In the genomic region with DNA sequence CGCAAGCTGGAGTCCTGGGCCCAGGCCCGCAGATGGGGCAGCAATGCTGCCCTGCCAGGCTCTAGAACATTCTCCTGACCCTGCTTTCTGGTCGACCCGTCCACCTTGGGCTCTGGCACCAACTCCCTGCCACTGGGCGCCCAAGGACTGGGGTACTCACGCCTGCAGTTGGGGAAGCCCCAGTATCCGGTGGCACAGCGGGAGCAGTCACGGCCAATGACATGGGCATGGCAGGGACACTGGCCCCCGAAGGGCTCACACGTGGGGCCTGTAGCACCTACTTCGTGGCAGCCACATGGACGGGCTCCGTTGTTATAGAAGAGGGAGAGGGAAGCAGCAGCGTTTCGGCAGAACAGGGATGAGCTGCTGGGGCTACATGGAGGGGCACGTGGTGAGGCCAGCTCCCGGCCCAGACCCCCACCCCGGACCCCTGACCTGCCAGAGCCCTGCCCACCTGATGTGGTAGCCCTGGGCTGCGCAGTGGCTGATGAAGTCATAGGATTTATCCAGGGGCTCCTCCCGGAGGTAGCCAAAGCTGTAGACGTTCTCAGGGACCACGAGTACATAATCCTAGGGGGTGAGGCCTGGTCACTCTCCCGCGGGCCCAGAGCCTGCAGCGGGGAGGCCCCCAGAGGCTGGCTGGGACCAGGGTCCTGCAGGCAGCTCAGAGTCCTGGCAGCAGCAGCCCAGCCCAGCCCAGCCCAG, we compare ENCODE assay signal across 22 cellular contexts. TPM values are rescaled to one million over a fixed set of nuclear protein-coding genes. Genes with fewer than 3 reads are reported as not detected.
DNase-seq lines count a peak whose midpoint lies in the region; ATAC-seq, FAIRE-seq and TF ChIP-seq lines count a peak whose summit lies in the region.
"Had no signal": no experiment of that assay in that cellular context is flagged by ENCODE, and none has a peak within 500 bp of the region (broad histone marks: within the 10 kb centered on the region; RNA-seq: fewer than 3 reads in every experiment).

No MANE protein-coding gene starts in this region.

- CTCF ChIA-PET in Calu3 (lab: Charles Lee): interaction anchor here (0.6 to 2.9 kb wide), 2 partner anchors 54 to 1426 kb away, joined by 8 to 14 read pairs; no protein-coding TSS in a partner anchor
- CTCF ChIA-PET in OCI-LY7 (lab: Charles Lee; ENCODE audit: unreplicated experiment): no interaction called here
- CTCF ChIA-PET in K562 (lab: Yijun Ruan, JAX; ENCODE audit: low intra/inter-chr PET ratio): no interaction called here

- TF ChIP-seq EP300 in K562 (IDR thresholded peaks at IDR 0.05; ENCODE audit: low read length): no peak
- TF ChIP-seq EP300 in sigmoid colon (IDR thresholded peaks at IDR 0.05): no peak

- DNase-seq in Calu3 (no peak), OCI-LY7 (ENCODE audit: low spot score) (no peak), K562 (ENCODE audit: extremely low read depth in 1 of 4, low spot score in 3 of 4) (no peak), urothelium cell line (ENCODE audit: low spot score) (no peak), sigmoid colon (no peak), SJCRH30 (no peak)
- DNase-seq: Caco-2; CD4-positive, CD25-positive, alpha-beta regulatory T cell; DMS 273 treated with DMSO at 0.1 percent for 48 hours; DMS79; EL; GDM1; GM23248; H7; HCEC 1CT had no signal

- WGBS in K562 (ENCODE audit: insufficient coverage, low coverage, missing lambda C conversion rate): 97% methylated on average over 22 of the region's 26 CpGs
- WGBS in sigmoid colon, 2 donors: 88 to 89% methylated on average over 26 of the region's 26 CpGs

- no peak overlapping the region for H3K9ac ChIP-seq in K562 (ENCODE audit: insufficient read depth in 1 of 2, low read depth in 2 of 2, low read length in 2 of 2)
- H3K9ac ChIP-seq: GM23248 had no signal

- H3K27me3 Mint-ChIP-seq in Calu3 (ENCODE audit: unreplicated experiment): no peaks in the 10 kb centered on the region
- H3K27me3 Mint-ChIP-seq: CD4-positive, CD25-positive, alpha-beta regulatory T cell had no signal

- peak overlapping the region; percentile 30 for H3K27ac Mint-ChIP-seq in Calu3 (ENCODE audit: unreplicated experiment)
- H3K27ac Mint-ChIP-seq: CD4-positive, CD25-positive, alpha-beta regulatory T cell; CD8-positive, alpha-beta T cell had no signal

- H3K9me3 Mint-ChIP-seq in Calu3 (ENCODE audit: low read depth, unreplicated experiment): no peaks in the 10 kb centered on the region
- H3K9me3 Mint-ChIP-seq: CD4-positive, CD25-positive, alpha-beta regulatory T cell; CD8-positive, alpha-beta T cell had no signal

- FAIRE-seq in K562 (lab: Jason Lieb, UNC): no peak
- peak; percentile 35 for FAIRE-seq in urothelium cell line (lab: Jason Lieb, UNC)
- FAIRE-seq: D721Med, GM12878, GM19239, H1 had no signal

- intact Hi-C loops in Calu3 (cut with micrococcal nuclease; ENCODE audit: unreplicated experiment): no loop called here
- intact Hi-C loops in OCI-LY7 (cut with micrococcal nuclease; ENCODE audit: unreplicated experiment): no loop called here
- intact Hi-C loops in K562 (cut with micrococcal nuclease): no loop called here
- intact Hi-C loops in sigmoid colon (cut with DNase I): no loop called here

- H3K36me3 ChIP-seq in OCI-LY7 (ENCODE audit: insufficient read depth, low read length) (peaks cover 62% of the 10 kb centered on the region), K562 (ENCODE audit: control insufficient read depth, insufficient read depth, low read length) (peaks cover 96% of the 10 kb centered on the region; the same call in 2 of the 3 replicates), sigmoid colon (peaks cover 77 to 100% (median 92%) of the 10 kb centered on the region in 4 donors), SJCRH30 (peaks cover 66% of the 10 kb centered on the region)

- no peak overlapping the region for H3K4me3 Mint-ChIP-seq in Calu3 (ENCODE audit: low read depth, unreplicated experiment)
- H3K4me3 Mint-ChIP-seq: CD4-positive, CD25-positive, alpha-beta regulatory T cell; CD8-positive, alpha-beta T cell had no signal

- TF ChIP-seq POLR2A in K562 (conservative IDR thresholded peaks at IDR 0.05): no peak
- TF ChIP-seq POLR2A in sigmoid colon (IDR thresholded peaks at IDR 0.05): no peak

- H3K4me2 ChIP-seq in OCI-LY7 (ENCODE audit: low read length) (no peak overlapping the region), K562 (ENCODE audit: insufficient read depth, low read length) (no peak overlapping the region)

- TF ChIP-seq CTCF in Calu3 (IDR thresholded peaks at IDR 0.05; ENCODE audit: unreplicated experiment): no peak
- no peak for TF ChIP-seq CTCF in OCI-LY7 (conservative IDR thresholded peaks at IDR 0.05; ENCODE audit: low read length)
- TF ChIP-seq CTCF in K562 (IDR thresholded peaks at IDR 0.05 in 2 of 3, conservative IDR thresholded peaks at IDR 0.05 in 1 of 3; ENCODE audit: insufficient read depth in 2 of 3, low read depth in 1 of 3, low read length in 3 of 3): no peak
- TF ChIP-seq CTCF in sigmoid colon (IDR thresholded peaks at IDR 0.05): no peak

- peaks cover 7% of the 10 kb centered on the region for H3K4me1 ChIP-seq in OCI-LY7 (ENCODE audit: insufficient read depth, low read length, poor library complexity, severe bottlenecking)
- peaks cover 0 to 10% of the 10 kb centered on the region in 2 experiments; a peak in 1 of 5 replicates for H3K4me1 ChIP-seq in K562 (replicated peaks in 1 of 2; ENCODE audit: control insufficient read depth in 2 of 2, insufficient read depth in 2 of 2, low read length in 2 of 2)
- no peaks in the 10 kb centered on the region for H3K4me1 ChIP-seq in sigmoid colon
- no peaks in the 10 kb centered on the region for H3K4me1 ChIP-seq in SJCRH30
- H3K4me1 ChIP-seq: Caco-2 had no signal

- TF ChIP-seq RAD21 in K562 (CRISPR knock-in tag; conservative IDR thresholded peaks at IDR 0.05 in 1 of 2, IDR thresholded peaks at IDR 0.05 in 1 of 2): no peak

- H2AFZ ChIP-seq in OCI-LY7 (ENCODE audit: low read length) (no peak overlapping the region), K562 (ENCODE audit: low read depth, low read length) (no peak overlapping the region)
- H2AFZ ChIP-seq: GM23248 had no signal

- H3K4me3 ChIP-seq in OCI-LY7 (ENCODE audit: low read depth, low read length, poor library complexity, severe bottlenecking) (no peak overlapping the region), K562 (no peak overlapping the region), sigmoid colon (no peak overlapping the region), SJCRH30 (no peak overlapping the region)
- H3K4me3 ChIP-seq: GM12878, GM23248 had no signal

- no peak for ATAC-seq in K562
- no peak for ATAC-seq in HG03439 (IDR thresholded peaks at IDR 0.05; ENCODE audit: unreplicated experiment)
- ATAC-seq: CD8-positive, alpha-beta T cell had no signal

- in situ Hi-C loops in K562 (cut with MboI): no loop called here

- H3K79me2 ChIP-seq in OCI-LY7 (ENCODE audit: insufficient read depth, low read depth, low read length) (no peaks in the 10 kb centered on the region), K562 (ENCODE audit: control insufficient read depth, insufficient read depth, low read length) (no peaks in the 10 kb centered on the region)

- no peaks in the 10 kb centered on the region for H3K9me1 ChIP-seq in K562 (ENCODE audit: control insufficient read depth, insufficient read depth, low read length)

- peaks cover 94% of the 10 kb centered on the region for H3K36me3 Mint-ChIP-seq in Calu3 (ENCODE audit: insufficient read depth, unreplicated experiment)
- H3K36me3 Mint-ChIP-seq: CD4-positive, CD25-positive, alpha-beta regulatory T cell; CD8-positive, alpha-beta T cell had no signal

- no peak overlapping the region for H3K27ac ChIP-seq in OCI-LY7 (ENCODE audit: low read depth, low read length, poor library complexity, severe bottlenecking)
- H3K27ac ChIP-seq in K562 (ENCODE audit: extremely low read depth, low read depth, low read length): no peak overlapping the region
- no peak overlapping the region for H3K27ac ChIP-seq in sigmoid colon
- H3K27ac ChIP-seq in SJCRH30: no peak overlapping the region
- H3K27ac ChIP-seq: C4-2B, GM23248 had no signal

- no peaks in the 10 kb centered on the region for H4K20me1 ChIP-seq in OCI-LY7 (ENCODE audit: insufficient read depth, low read length)
- H4K20me1 ChIP-seq in K562 (replicated peaks; ENCODE audit: control insufficient read depth, insufficient read depth, low read length): no peaks in the 10 kb centered on the region

- H3K27me3 ChIP-seq in K562 (ENCODE audit: control insufficient read depth in 2 of 2, insufficient read depth in 2 of 2, low read length in 2 of 2) (no peaks in the 10 kb centered on the region), sigmoid colon (no peaks in the 10 kb centered on the region), SJCRH30 (no peaks in the 10 kb centered on the region)

- H3K9me3 ChIP-seq in OCI-LY7 (ENCODE audit: low read length): no peaks in the 10 kb centered on the region
- H3K9me3 ChIP-seq in K562 (replicated peaks; ENCODE audit: control insufficient read depth, insufficient read depth, low read depth, low read length): no peaks in the 10 kb centered on the region
- no peaks in the 10 kb centered on the region for H3K9me3 ChIP-seq in sigmoid colon
- no peaks in the 10 kb centered on the region for H3K9me3 ChIP-seq in SJCRH30 (replicated peaks)
- H3K9me3 ChIP-seq: Caco-2 had no signal

- no peaks in the 10 kb centered on the region for H3K4me1 Mint-ChIP-seq in Calu3 (ENCODE audit: low read depth, unreplicated experiment)
- H3K4me1 Mint-ChIP-seq: CD4-positive, CD25-positive, alpha-beta regulatory T cell had no signal

- POLR2A ChIA-PET in OCI-LY7 (lab: Charles Lee) (no interaction called here), K562 (lab: Yijun Ruan, JAX) (no interaction called here)

- H3K9me2 ChIP-seq in OCI-LY7 (ENCODE audit: insufficient read depth, low read length): no peaks in the 10 kb centered on the region

- BruUV-seq in Calu3 (replicated peaks; lab: Mats Ljungman, UMichigan): no TSS peak
- BruUV-seq in OCI-LY7 (replicated peaks; lab: Mats Ljungman, UMichigan): TSS peak; percentile 38
- BruUV-seq in K562 (replicated peaks; lab: Mats Ljungman, UMichigan): no TSS peak

RNA-seq across cellular contexts. Expression of a gene that starts 26.0 kb away (rescaled TPM):
- total RNA-seq in Calu3 (2022) (222 and 227 TPM in 2 replicates), OCI-LY7 (2022) (70.7 and 87.0 TPM in 2 replicates), K562 (2014; rRNA removed) (223 and 261 TPM in 2 replicates), K562 (2014; rRNA removed; fragmentation: Illumina TruSeq; extraction: Trizol) (22.5 and 32.1 TPM in 2 replicates), K562 (2015; rRNA removed; fragmentation: Illumina TruSeq; extraction: Trizol) (125 and 136 TPM in 2 replicates), K562 (2021) (159 and 160 TPM in 2 replicates), sigmoid colon (100 to 1,000 TPM; 100 to 130 (median 119) TPM)
- total RNA-seq in OCI-LY7 (2014; rRNA removed; shearing (Covaris generic)): 123 and 128 TPM in 2 replicates
- total RNA-seq in K562 (2011; cell fraction: chromatin; rRNA removed; ENCODE audit: low replicate concordance): 21.6 and 87.3 TPM in 2 replicates
- total RNA-seq in K562 (2011; cell fraction: nucleolus; rRNA removed): 87.6 and 87.7 TPM in 2 replicates
- total RNA-seq in K562 (2011; cell fraction: nucleoplasm; rRNA removed): 41.0 and 41.6 TPM in 2 replicates
- polyA plus RNA-seq in K562 (2011; rRNA removed) (57.6 and 67.4 TPM in 2 replicates), K562 (2014; fragmentation: Illumina TruSeq; extraction: Trizol) (49.3 and 107 TPM in 2 replicates), K562 (2014; fragmentation: Nextera tagmentation; extraction: Ambion mirVana) (10 to 100 TPM in 1 of 2 experiments, 1 to 10 TPM in 1; 5.0 to 21.6 TPM), K562 (2014; rRNA removed) (192 and 201 TPM in 2 replicates), sigmoid colon (100 to 1,000 TPM in 1 of 3 donors, 10 to 100 TPM in 2; 61.3 to 102 (median 77.7) TPM)
- 69.2 and 237 TPM in 2 replicates for polyA plus RNA-seq in K562 (2011; cell fraction: cytosol; rRNA removed)
- polyA plus RNA-seq in K562 (2011; cell fraction: nucleus; rRNA removed): 65.6 and 116 TPM in 2 replicates
- 109 and 153 TPM in 2 replicates for polyA plus RNA-seq in K562 (2012)
- polyA minus RNA-seq in K562 (2011; rRNA and poly(A)+ RNA removed): 16.1 and 32.6 TPM in 2 replicates
- 51.8 and 55.0 TPM in 2 replicates for polyA minus RNA-seq in K562 (2011; cell fraction: cytosol; rRNA and poly(A)+ RNA removed)
- polyA minus RNA-seq in K562 (2011; cell fraction: nucleus; rRNA and poly(A)+ RNA removed): 42.8 and 44.0 TPM in 2 replicates
- total RNA-seq in SJCRH30 (2014; rRNA removed; shearing (Covaris generic)): 160 and 174 TPM in 2 replicates

RNA-seq across cellular contexts. Expression of a gene that starts 38.3 kb away (rescaled TPM):
- total RNA-seq in Calu3 (2022) (740 and 763 TPM in 2 replicates), OCI-LY7 (2022) (144 and 162 TPM in 2 replicates), K562 (2014; rRNA removed) (26.4 and 38.3 TPM in 2 replicates), K562 (2014; rRNA removed; fragmentation: Illumina TruSeq; extraction: Trizol) (2.2 and 3.2 TPM in 2 replicates), K562 (2015; rRNA removed; fragmentation: Illumina TruSeq; extraction: Trizol) (11.3 and 11.7 TPM in 2 replicates), K562 (2021) (86.4 and 101 TPM in 2 replicates), sigmoid colon (100 to 1,000 TPM in 3 of 4 donors, 10 to 100 TPM in 1; 53.5 to 409 (median 134) TPM)
- 53.3 and 59.3 TPM in 2 replicates for total RNA-seq in OCI-LY7 (2014; rRNA removed; shearing (Covaris generic))
- 218 and 612 TPM in 2 replicates for total RNA-seq in K562 (2011; cell fraction: chromatin; rRNA removed; ENCODE audit: low replicate concordance)
- total RNA-seq in K562 (2011; cell fraction: nucleolus; rRNA removed): 256 and 378 TPM in 2 replicates
- total RNA-seq in K562 (2011; cell fraction: nucleoplasm; rRNA removed): 206 and 238 TPM in 2 replicates
- polyA plus RNA-seq in K562 (2011; rRNA removed) (4.4 and 10.0 TPM in 2 replicates), K562 (2014; fragmentation: Illumina TruSeq; extraction: Trizol) (7.8 and 20.0 TPM in 2 replicates), K562 (2014; fragmentation: Nextera tagmentation; extraction: Ambion mirVana) (under 1 TPM; 0.31 to 0.48 TPM), K562 (2014; rRNA removed) (60.2 and 67.3 TPM in 2 replicates), sigmoid colon (10 to 100 TPM in 1 of 3 donors, 1 to 10 TPM in 2; 1.8 to 56.5 (median 3.2) TPM)
- polyA plus RNA-seq in K562 (2011; cell fraction: cytosol; rRNA removed): 3.9 and 11.1 TPM in 2 replicates
- 130 and 166 TPM in 2 replicates for polyA plus RNA-seq in K562 (2011; cell fraction: nucleus; rRNA removed)
- polyA plus RNA-seq in K562 (2012): 49.7 and 63.1 TPM in 2 replicates
- 1.5 and 1.9 TPM in 2 replicates for polyA minus RNA-seq in K562 (2011; rRNA and poly(A)+ RNA removed)
- polyA minus RNA-seq in K562 (2011; cell fraction: cytosol; rRNA and poly(A)+ RNA removed): 11.0 and 21.3 TPM in 2 replicates
- 33.7 and 42.1 TPM in 2 replicates for polyA minus RNA-seq in K562 (2011; cell fraction: nucleus; rRNA and poly(A)+ RNA removed)
- total RNA-seq in SJCRH30 (2014; rRNA removed; shearing (Covaris generic)): 37.3 and 43.8 TPM in 2 replicates

RNA-seq across cellular contexts. Expression of a gene that starts 58.1 kb away (rescaled TPM):
- total RNA-seq in Calu3 (2022) (1,920 and 1,936 TPM in 2 replicates), OCI-LY7 (2022) (2,373 and 2,571 TPM in 2 replicates), K562 (2014; rRNA removed) (1,801 and 2,504 TPM in 2 replicates), K562 (2014; rRNA removed; fragmentation: Illumina TruSeq; extraction: Trizol) (1,196 and 1,380 TPM in 2 replicates), K562 (2015; rRNA removed; fragmentation: Illumina TruSeq; extraction: Trizol) (1,567 and 1,716 TPM in 2 replicates), K562 (2021) (3,091 and 3,491 TPM in 2 replicates), sigmoid colon (1,000 to 10,000 TPM; 2,383 to 8,235 (median 5,456) TPM)
- total RNA-seq in OCI-LY7 (2014; rRNA removed; shearing (Covaris generic)): 2,092 and 3,376 TPM in 2 replicates
- 256 and 439 TPM in 2 replicates for total RNA-seq in K562 (2011; cell fraction: chromatin; rRNA removed; ENCODE audit: low replicate concordance)
- 1,390 and 1,394 TPM in 2 replicates for total RNA-seq in K562 (2011; cell fraction: nucleolus; rRNA removed)
- total RNA-seq in K562 (2011; cell fraction: nucleoplasm; rRNA removed): 1,168 and 2,200 TPM in 2 replicates
- polyA plus RNA-seq in K562 (2011; rRNA removed) (5,647 and 7,256 TPM in 2 replicates), K562 (2014; fragmentation: Illumina TruSeq; extraction: Trizol) (1,908 and 2,386 TPM in 2 replicates), K562 (2014; fragmentation: Nextera tagmentation; extraction: Ambion mirVana) (1,000 to 10,000 TPM; 3,588 to 3,968 TPM), K562 (2014; rRNA removed) (3,958 and 4,439 TPM in 2 replicates), sigmoid colon (1,000 to 10,000 TPM; 2,794 to 6,260 (median 4,441) TPM)
- polyA plus RNA-seq in K562 (2011; cell fraction: cytosol; rRNA removed): 8,200 and 10,658 TPM in 2 replicates
- polyA plus RNA-seq in K562 (2011; cell fraction: nucleus; rRNA removed): 3,206 and 5,803 TPM in 2 replicates
- polyA plus RNA-seq in K562 (2012): 4,519 and 5,994 TPM in 2 replicates
- polyA minus RNA-seq in K562 (2011; rRNA and poly(A)+ RNA removed): 1,429 and 1,744 TPM in 2 replicates
- 755 and 891 TPM in 2 replicates for polyA minus RNA-seq in K562 (2011; cell fraction: cytosol; rRNA and poly(A)+ RNA removed)
- polyA minus RNA-seq in K562 (2011; cell fraction: nucleus; rRNA and poly(A)+ RNA removed): 430 and 792 TPM in 2 replicates
- 3,142 and 3,675 TPM in 2 replicates for total RNA-seq in SJCRH30 (2014; rRNA removed; shearing (Covaris generic))
